8 cellular contexts compared by ENCODE assay signal in the genomic region with DNA sequence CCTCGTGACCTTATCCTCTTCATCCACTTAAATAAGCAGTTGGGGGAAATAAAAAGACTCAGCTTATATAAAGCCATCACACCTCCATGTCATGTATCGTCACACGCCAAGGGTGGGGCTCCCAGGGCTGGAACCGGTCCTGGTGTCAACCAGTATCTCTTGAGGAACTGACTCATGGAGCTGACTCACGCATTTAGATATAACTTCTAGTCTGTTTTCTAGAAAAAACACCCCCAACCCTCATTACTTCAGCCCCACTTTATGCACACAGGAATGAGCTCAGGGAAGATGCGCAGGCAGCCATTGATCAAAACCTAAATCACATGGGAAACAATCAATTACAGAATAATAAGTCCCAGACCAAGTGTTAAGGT.
DNase-seq lines count a peak whose midpoint lies in the region.

No MANE protein-coding gene starts in this region.

- peaks cover 0 to under 1% (median 0%) of the 10 kb centered on the region in 11 experiments; a peak in 4 of 22 replicates for H3K36me3 ChIP-seq in BLaER1 treated with 17β-estradiol and CSF1 and Interleukin-3, amounts not matched to agents 10 nM and 100 nM
- H3K36me3 ChIP-seq in NT2/D1 (ENCODE audit: insufficient read depth, insufficient read length, low read length), result peaks cover under 1% of the 10 kb centered on the region
- no peaks in the 10 kb centered on the region for H3K36me3 ChIP-seq in mucosa of rectum (ENCODE audit: control insufficient read depth in 2 of 2, insufficient read depth in 2 of 2, low read length in 2 of 2)

- H3K4me1 ChIP-seq in BLaER1 treated with 17β-estradiol and CSF1 and Interleukin-3, amounts not matched to agents 10 nM and 100 nM, result peaks cover 10 to 47% (median 27%) of the 10 kb centered on the region in 10 experiments
- H3K4me1 ChIP-seq in NT2/D1 (ENCODE audit: insufficient read depth, insufficient read length) (peaks cover 11% of the 10 kb centered on the region), mucosa of rectum (ENCODE audit: control insufficient read depth in 2 of 2, insufficient read depth in 2 of 2, low read length in 2 of 2) (peaks cover 10 to 17% of the 10 kb centered on the region in 2 donors)

- no peaks in the 10 kb centered on the region for H4K20me1 ChIP-seq in BLaER1 treated with 17β-estradiol and CSF1 and Interleukin-3, amounts not matched to agents 10 nM and 100 nM

- H3K9me3 ChIP-seq in BLaER1 treated with 17β-estradiol and CSF1 and Interleukin-3, amounts not matched to agents 10 nM and 100 nM (replicated peaks in 1 of 11), result peaks cover 0 to 5% (median 4%) of the 10 kb centered on the region in 11 experiments; a peak in 12 of 22 replicates
- H3K9me3 ChIP-seq in NT2/D1 (ENCODE audit: insufficient read depth, low read length) (no peaks in the 10 kb centered on the region), mucosa of rectum (ENCODE audit: control insufficient read depth in 2 of 2, low read length in 2 of 2) (no peaks in the 10 kb centered on the region)

- H3K27ac ChIP-seq in BLaER1 treated with 17β-estradiol and CSF1 and Interleukin-3, amounts not matched to agents 10 nM and 100 nM, result peak overlapping the region in 4 of 11 experiments; percentile 20 to 62 (median 37); a peak in 5 of 22 replicates
- peak overlapping the region; percentile 79 to 84 for H3K27ac ChIP-seq in mucosa of rectum (ENCODE audit: low read depth in 2 of 2, low read length in 2 of 2)

- peak overlapping the region in 7 of 11 experiments; percentile 12 to 61 (median 39); a peak in 8 of 22 replicates for H3K9ac ChIP-seq in BLaER1 treated with 17β-estradiol and CSF1 and Interleukin-3, amounts not matched to agents 10 nM and 100 nM
- H3K9ac ChIP-seq in NT2/D1 (ENCODE audit: insufficient read length, low read depth) (peak overlapping the region; percentile 69), mucosa of rectum (ENCODE audit: low read depth in 1 of 2, low read length in 2 of 2) (peak overlapping the region in 1 of 2 donors; percentile 74)

- peak overlapping the region; percentile 59 to 97 (median 75) for H3K4me2 ChIP-seq in BLaER1 treated with 17β-estradiol and CSF1 and Interleukin-3, amounts not matched to agents 10 nM and 100 nM

- DNase-seq in NT2/D1 (ENCODE audit: low read depth, low spot score) (no peak), amniotic epithelial cell (ENCODE audit: low read depth) (peak; percentile 64), NCI-H1694 (lab: John Stamatoyannopoulos, UW) (no peak), midbrain (lab: John Stamatoyannopoulos, UW) (no peak), middle frontal gyrus (ENCODE audit: extremely low spot score, low spot score) (no peak), NCI-H1105 (lab: John Stamatoyannopoulos, UW) (no peak)

- peak overlapping the region in 3 of 10 experiments; percentile 36 to 52 (median 50); a peak in 6 of 20 replicates for H3K4me3 ChIP-seq in BLaER1 treated with 17β-estradiol and CSF1 and Interleukin-3, amounts not matched to agents 10 nM and 100 nM
- H3K4me3 ChIP-seq in NT2/D1 (ENCODE audit: insufficient read length, low read depth), result no peak overlapping the region
- peak overlapping the region; percentile 58 to 70 for H3K4me3 ChIP-seq in mucosa of rectum (ENCODE audit: low read length in 2 of 2)

- H3K27me3 ChIP-seq in BLaER1 treated with 17β-estradiol and CSF1 and Interleukin-3, amounts not matched to agents 10 nM and 100 nM, result peaks cover 12 to 32% (median 24%) of the 10 kb centered on the region in 11 experiments
- H3K27me3 ChIP-seq in NT2/D1 (ENCODE audit: insufficient read depth, insufficient read length) (no peaks in the 10 kb centered on the region), mucosa of rectum (ENCODE audit: control insufficient read depth in 2 of 2, insufficient read depth in 2 of 2, low read length in 2 of 2) (no peaks in the 10 kb centered on the region)
